In the genomic region with DNA sequence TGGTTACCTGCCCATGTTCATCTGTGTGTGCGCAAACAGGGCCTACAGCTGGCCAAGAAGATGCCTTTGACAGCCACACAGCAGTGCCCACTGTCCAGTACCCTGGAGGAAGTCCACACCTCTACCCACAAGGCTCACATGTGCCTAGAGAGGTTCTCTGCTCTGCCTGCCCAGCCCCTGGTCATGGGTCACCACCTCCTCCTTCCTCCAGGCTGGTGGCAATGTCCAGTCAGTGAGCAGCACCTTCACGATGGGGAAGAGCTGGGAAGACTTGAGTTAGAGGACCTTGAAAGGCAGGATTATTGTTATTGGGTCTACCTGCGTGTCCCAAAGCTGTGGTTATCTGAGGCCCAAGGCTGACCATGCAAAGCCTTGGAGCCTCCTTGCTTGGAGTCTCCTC, we compare ENCODE assay signal across 35 cellular contexts.
"Had no signal": no experiment of that assay in that cellular context is flagged by ENCODE, and none has a peak within 500 bp of the region (broad histone marks: within the 10 kb centered on the region; RNA-seq: fewer than 3 reads in every experiment).

No MANE protein-coding gene starts in this region.

- H3K4me1 Mint-ChIP-seq: activated CD4-positive, alpha-beta T cell treated with anti-CD3 and anti-CD28 coated beads for 36 hours; activated CD4-positive, alpha-beta T cell treated with anti-CD3 and anti-CD28 coated beads, Interleukin-2, amount 10 ng/mL, durations not matched to agents 7 days and 5 days; activated naive CD4-positive, alpha-beta T cell treated with anti-CD3 and anti-CD28 coated beads, Interleukin-2, amount 50 U/mL, for 24 hours; activated naive CD8-positive, alpha-beta T cell treated with anti-CD3 and anti-CD28 coated beads, Interleukin-2, amount 10 ng/mL, durations not matched to agents 7 days and 5 days; IgD-negative memory B cell; WTC11 had no signal

- H3K27ac Mint-ChIP-seq: activated CD4-positive, alpha-beta T cell treated with anti-CD3 and anti-CD28 coated beads for 36 hours; activated CD4-positive, alpha-beta T cell treated with anti-CD3 and anti-CD28 coated beads, Interleukin-2, amount 10 ng/mL, durations not matched to agents 7 days and 5 days; activated CD8-positive, alpha-beta T cell treated with anti-CD3 and anti-CD28 coated beads, Interleukin-2, amount 10 ng/mL, durations not matched to agents 7 days and 5 days; activated naive CD4-positive, alpha-beta T cell treated with anti-CD3 and anti-CD28 coated beads, Interleukin-2, amount 50 U/mL, for 24 hours; activated naive CD8-positive, alpha-beta T cell treated with anti-CD3 and anti-CD28 coated beads, Interleukin-2, amount 10 ng/mL, durations not matched to agents 7 days and 5 days; activated T-cell treated with anti-CD3 and anti-CD28 coated beads, Interleukin-2, amount 50 U/mL, for 24 hours; activated T-helper 2 cell treated with anti-CD3 and anti-CD28 coated beads, Interferon-gamma antibody, Interleukin-2, Interleukin-4, amounts not matched to agents 10 μg/mL and 5 μg/mL and 100 μg/mL, durations not matched to agents 14 hours and 24 hours and 36 hours; IgD-negative memory B cell; T-helper 1 cell treated with Interleukin-12 subunit alpha and Interleukin-12 subunit beta and Interleukin-4 antibody, amounts not matched to agents 30 μg/mL and 1 μg/mL, for 36 hours; T-helper 2 cell treated with Interferon-gamma antibody and Interleukin-4, amounts not matched to agents 5 μg/mL and 100 μg/mL, for 36 hours; WTC11 had no signal

- ATAC-seq: activated CD4-positive, alpha-beta T cell treated with anti-CD3 and anti-CD28 coated beads for 36 hours; activated CD4-positive, CD25-positive, alpha-beta regulatory T cell treated with anti-CD3 and anti-CD28 coated beads, Interleukin-2, amount 50 U/mL, for 24 hours; activated CD8-positive, alpha-beta T cell treated with anti-CD3 and anti-CD28 coated beads, Interleukin-2, amount 10 ng/mL, durations not matched to agents 7 days and 5 days; Right ventricle myocardium inferior; WTC11 had no signal

- H3K4me3 ChIP-seq: ascending aorta, cardiac muscle cell, MG63, PC-9 had no signal

- H3K4me2 ChIP-seq: PC-9 had no signal

- H3K27ac ChIP-seq: ascending aorta, cardiac muscle cell, PC-9, RWPE1 had no signal

- H2AFZ ChIP-seq: PC-9 had no signal

- FAIRE-seq: RCC 7860 had no signal

- H3K9me3 ChIP-seq: ascending aorta, MG63 had no signal

- H3K4me3 Mint-ChIP-seq: activated CD4-positive, alpha-beta T cell treated with anti-CD3 and anti-CD28 coated beads for 36 hours; activated CD4-positive, alpha-beta T cell treated with anti-CD3 and anti-CD28 coated beads, Interleukin-2, amount 10 ng/mL, durations not matched to agents 7 days and 5 days; activated CD8-positive, alpha-beta T cell treated with anti-CD3 and anti-CD28 coated beads, Interleukin-2, amount 10 ng/mL, durations not matched to agents 7 days and 5 days; activated naive CD4-positive, alpha-beta T cell treated with anti-CD3 and anti-CD28 coated beads, Interleukin-2, amount 50 U/mL, for 24 hours; activated naive CD8-positive, alpha-beta T cell treated with anti-CD3 and anti-CD28 coated beads, Interleukin-2, amount 10 ng/mL, durations not matched to agents 7 days and 5 days; activated T-cell treated with anti-CD3 and anti-CD28 coated beads, Interleukin-2, amount 50 U/mL, for 24 hours; IgD-negative memory B cell; T-helper 1 cell treated with Interleukin-12 subunit alpha and Interleukin-12 subunit beta and Interleukin-4 antibody, amounts not matched to agents 30 μg/mL and 1 μg/mL, for 36 hours; T-helper 2 cell treated with Interferon-gamma antibody and Interleukin-4, amounts not matched to agents 5 μg/mL and 100 μg/mL, for 36 hours; WTC11 had no signal

- H3K36me3 Mint-ChIP-seq: activated naive CD4-positive, alpha-beta T cell treated with anti-CD3 and anti-CD28 coated beads, Interleukin-2, amount 50 U/mL, for 24 hours; activated naive CD8-positive, alpha-beta T cell treated with anti-CD3 and anti-CD28 coated beads, Interleukin-2, amount 10 ng/mL, durations not matched to agents 7 days and 5 days; IgD-negative memory B cell; WTC11 had no signal

- H3K9me3 Mint-ChIP-seq: activated CD4-positive, alpha-beta T cell treated with anti-CD3 and anti-CD28 coated beads, Interleukin-2, amount 10 ng/mL, durations not matched to agents 7 days and 5 days; activated naive CD4-positive, alpha-beta T cell treated with anti-CD3 and anti-CD28 coated beads, Interleukin-2, amount 50 U/mL, for 24 hours; activated naive CD8-positive, alpha-beta T cell treated with anti-CD3 and anti-CD28 coated beads, Interleukin-2, amount 10 ng/mL, durations not matched to agents 7 days and 5 days; activated T-cell treated with anti-CD3 and anti-CD28 coated beads, Interleukin-2, amount 50 U/mL, for 24 hours; activated T-helper 2 cell treated with anti-CD3 and anti-CD28 coated beads, Interferon-gamma antibody, Interleukin-2, Interleukin-4, amounts not matched to agents 10 μg/mL and 5 μg/mL and 100 μg/mL, durations not matched to agents 14 hours and 24 hours and 36 hours; IgD-negative memory B cell; T-helper 1 cell treated with Interleukin-12 subunit alpha and Interleukin-12 subunit beta and Interleukin-4 antibody, amounts not matched to agents 30 μg/mL and 1 μg/mL, for 36 hours; T-helper 2 cell treated with Interferon-gamma antibody and Interleukin-4, amounts not matched to agents 5 μg/mL and 100 μg/mL, for 36 hours; WTC11 had no signal

- DNase-seq: activated CD4-positive, alpha-beta T cell treated with anti-CD3 and anti-CD28 coated beads for 36 hours; activated CD4-positive, alpha-beta T cell treated with anti-CD3 and anti-CD28 coated beads, Interleukin-2, amount 10 ng/mL, durations not matched to agents 7 days and 5 days; activated CD4-positive, alpha-beta T cell treated with anti-CD3 and anti-CD28 coated beads, Interleukin-2, amount 50 U/mL, for 48 hours; activated CD8-positive, alpha-beta T cell treated with anti-CD3 and anti-CD28 coated beads, Interleukin-2, amount 10 ng/mL, durations not matched to agents 7 days and 5 days; activated gamma-delta T cell; activated naive CD4-positive, alpha-beta T cell treated with Interleukin-2 at 50 U/mL for 16 hours; activated naive CD8-positive, alpha-beta T cell treated with anti-CD3 and anti-CD28 coated beads, Interleukin-2, amount 10 ng/mL, durations not matched to agents 7 days and 5 days; activated T-cell treated with anti-CD3 and anti-CD28 coated beads, Interleukin-2, amount 50 U/mL, for 24 hours; amygdala; Kasumi-1; KBM-7; MG63; MV-4-11; NCI-H1092; NCI-H146; NCI-H187; NCI-H2107; NCI-H2171; NCI-H510A; NCI-H526; NCI-H748 treated with DMSO at 0.1 percent for 48 hours; PC-9; SIG-M5 had no signal

- H3K4me1 ChIP-seq: ascending aorta had no signal

- H3K36me3 ChIP-seq: ascending aorta, cardiac muscle cell, MG63 had no signal

- H3K27me3 Mint-ChIP-seq: activated CD4-positive, alpha-beta T cell treated with anti-CD3 and anti-CD28 coated beads for 36 hours; activated CD4-positive, alpha-beta T cell treated with anti-CD3 and anti-CD28 coated beads, Interleukin-2, amount 10 ng/mL, durations not matched to agents 7 days and 5 days; activated naive CD4-positive, alpha-beta T cell treated with anti-CD3 and anti-CD28 coated beads, Interleukin-2, amount 50 U/mL, for 24 hours; activated naive CD8-positive, alpha-beta T cell treated with anti-CD3 and anti-CD28 coated beads, Interleukin-2, amount 10 ng/mL, durations not matched to agents 7 days and 5 days; activated T-cell treated with anti-CD3 and anti-CD28 coated beads, Interleukin-2, amount 50 U/mL, for 24 hours had no signal

- H3K27me3 ChIP-seq: ascending aorta, cardiac muscle cell, MG63 had no signal
